ENCODE assay signal across 8 cellular contexts in the genomic region with DNA sequence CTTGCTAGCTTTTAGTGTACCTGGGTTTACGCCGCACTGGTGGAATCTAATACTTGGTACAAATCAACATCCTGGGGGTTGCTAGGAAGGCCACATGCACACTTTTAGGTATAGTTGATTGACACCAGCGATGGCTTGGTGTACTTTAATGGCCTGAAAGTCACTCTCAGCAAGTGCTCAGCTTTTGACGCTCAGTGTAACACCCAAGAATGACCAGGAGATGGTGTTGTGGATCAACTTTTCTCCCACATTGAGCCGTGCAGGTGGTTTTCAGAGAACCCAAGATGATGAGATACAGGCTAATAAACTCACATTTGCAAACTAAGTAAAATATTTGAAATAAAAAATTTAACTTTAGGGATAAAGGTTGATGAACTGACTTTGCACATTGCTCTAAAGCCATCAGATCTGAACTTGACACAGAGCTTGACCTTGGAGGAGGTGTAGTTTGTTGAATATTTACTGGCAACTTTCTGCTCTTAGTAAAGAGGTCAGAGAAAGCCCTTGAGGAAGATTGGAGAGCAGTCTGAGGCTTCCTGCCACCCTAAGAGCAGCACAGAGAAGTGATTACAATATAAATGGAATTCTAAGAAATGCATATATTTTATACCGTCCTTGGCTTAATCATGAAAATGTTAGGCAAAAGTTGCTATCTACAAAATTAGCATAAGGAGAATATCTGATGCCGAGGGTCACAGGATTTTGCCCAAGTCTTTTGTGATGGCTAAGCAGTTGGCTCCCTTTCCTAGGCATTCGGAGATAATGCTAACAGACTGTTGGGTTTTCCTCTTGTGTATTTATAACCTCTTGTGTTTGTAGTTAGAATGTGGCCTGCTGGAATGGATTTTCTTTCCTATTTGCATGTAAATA.
DNase-seq lines count a peak whose midpoint lies in the region; ATAC-seq, FAIRE-seq and TF ChIP-seq lines count a peak whose summit lies in the region.

No MANE protein-coding gene starts in this region.

- H3K79me2 ChIP-seq in astrocyte (ENCODE audit: insufficient read depth, low read length) (no peaks in the 10 kb centered on the region), hepatocyte (no peaks in the 10 kb centered on the region)

- H3K4me3 Mint-ChIP-seq in astrocyte (ENCODE audit: unreplicated experiment): no peak overlapping the region

- H3K9me3 Mint-ChIP-seq in astrocyte (ENCODE audit: unreplicated experiment): no peaks in the 10 kb centered on the region

- H3K9me3 ChIP-seq in astrocyte (ENCODE audit: insufficient read depth, low read depth, low read length) (no peaks in the 10 kb centered on the region), hepatocyte (ENCODE audit: low read depth) (no peaks in the 10 kb centered on the region), sigmoid colon (no peaks in the 10 kb centered on the region)

- no peaks in the 10 kb centered on the region for H4K20me1 ChIP-seq in astrocyte (ENCODE audit: insufficient read depth, low read length)
- H4K20me1 ChIP-seq in hepatocyte (ENCODE audit: insufficient read depth, poor library complexity, severe bottlenecking): no peaks in the 10 kb centered on the region

- H3K27ac Mint-ChIP-seq in astrocyte (ENCODE audit: unreplicated experiment): peak overlapping the region; percentile 34

- H2AFZ ChIP-seq in astrocyte (ENCODE audit: low read depth, low read length): no peak overlapping the region
- H2AFZ ChIP-seq in hepatocyte: no peak overlapping the region

- H3K27me3 Mint-ChIP-seq in astrocyte (ENCODE audit: low read depth, unreplicated experiment): no peaks in the 10 kb centered on the region

- no peaks in the 10 kb centered on the region for H3K27me3 ChIP-seq in astrocyte (ENCODE audit: insufficient read depth, low read length)
- H3K27me3 ChIP-seq in hepatocyte: no peaks in the 10 kb centered on the region
- H3K27me3 ChIP-seq in sigmoid colon: no peaks in the 10 kb centered on the region

- peak; percentile 91 for TF ChIP-seq CTCF in astrocyte (IDR thresholded peaks at IDR 0.05; ENCODE audit: insufficient read depth, low read depth, low read length)
- peak; percentile 79 for TF ChIP-seq CTCF in hepatocyte (IDR thresholded peaks at IDR 0.05; ENCODE audit: poor library complexity)
- peak; percentile 34 to 74 (median 71) for TF ChIP-seq CTCF in sigmoid colon (IDR thresholded peaks at IDR 0.05)

- H3K9me2 ChIP-seq in hepatocyte (replicated peaks; ENCODE audit: insufficient read depth): no peaks in the 10 kb centered on the region

- peaks cover 19% of the 10 kb centered on the region for H3K4me1 Mint-ChIP-seq in astrocyte (ENCODE audit: low read depth, unreplicated experiment)

- H3K4me1 ChIP-seq in astrocyte (ENCODE audit: insufficient read depth, low read length) (peaks cover 14% of the 10 kb centered on the region), hepatocyte (ENCODE audit: insufficient read depth) (peaks cover 7% of the 10 kb centered on the region), sigmoid colon (peaks cover 0 to 9% (median 4%) of the 10 kb centered on the region in 4 donors)

- TF ChIP-seq POLR2A in sigmoid colon (IDR thresholded peaks at IDR 0.05): no peak

- no peak overlapping the region for H3K4me2 ChIP-seq in astrocyte (ENCODE audit: low read length)
- H3K4me2 ChIP-seq in hepatocyte: no peak overlapping the region

- DNase-seq in D341Med (ENCODE audit: low spot score) (peak; percentile 66), NCI-H526 (lab: John Stamatoyannopoulos, UW) (peak; percentile 51 to 75), astrocyte (ENCODE audit: low read depth) (peak; percentile 47), hepatocyte (ENCODE audit: low spot score) (peak; percentile 72), sigmoid colon (no peak), 8988T (no peak)

- H3K4me3 ChIP-seq in astrocyte (ENCODE audit: insufficient read depth, low read depth, low read length) (no peak overlapping the region), hepatocyte (no peak overlapping the region), sigmoid colon (no peak overlapping the region)

- no peak for TF ChIP-seq EP300 in sigmoid colon (IDR thresholded peaks at IDR 0.05)

- ATAC-seq in GM18520 (IDR thresholded peaks at IDR 0.05; ENCODE audit: unreplicated experiment) (peak; percentile 77), HG03039 (IDR thresholded peaks at IDR 0.05; ENCODE audit: unreplicated experiment) (peak; percentile 80)

- H3K27ac ChIP-seq in astrocyte (ENCODE audit: low read depth, low read length): no peak overlapping the region
- peak overlapping the region; percentile 66 for H3K27ac ChIP-seq in hepatocyte
- peak overlapping the region in 2 of 4 donors; percentile 35 to 48 for H3K27ac ChIP-seq in sigmoid colon

- H3K36me3 ChIP-seq in astrocyte (ENCODE audit: insufficient read depth, low read length) (no peaks in the 10 kb centered on the region), hepatocyte (replicated peaks; ENCODE audit: insufficient read depth, low read depth) (no peaks in the 10 kb centered on the region), sigmoid colon (no peaks in the 10 kb centered on the region)

- no peak overlapping the region for H3K9ac ChIP-seq in astrocyte (ENCODE audit: low read length)

- intact Hi-C loops in sigmoid colon (cut with DNase I): loop anchor here (2.0 to 5.0 kb wide), 3 partner anchors 874 to 1049 kb away; partner anchors contain the start of gene THBS1

- H3K36me3 Mint-ChIP-seq in astrocyte (ENCODE audit: low read depth, unreplicated experiment): no peaks in the 10 kb centered on the region

- FAIRE-seq in astrocyte (lab: Jason Lieb, UNC): peak; percentile 78

- WGBS in hepatocyte (ENCODE audit: low lambda C conversion rate, missing lambda C conversion rate): 38% methylated on average over 8 of the region's 8 CpGs
- WGBS in sigmoid colon, 2 donors: 50 to 51% methylated on average over 8 of the region's 8 CpGs

Comparison
In these comparisons a context has a peak if more than half of its experiments do, and no peak if none do; other contexts are left out.
1. DNase-seq: peak in D341Med (single experiment), NCI-H526 (2 of 2), astrocyte (single experiment) and hepatocyte (single experiment); none in sigmoid colon (single experiment) and 8988T (single experiment).
2. Peak in every context shown above with its lines, with median percentiles within 50 percentile points of each other: CTCF ChIP-seq.